Comparison of ENCODE assay signal across 1 cellular context in genomic region chr14:89429206-89430091, GRCh38.
TF ChIP-seq lines count a peak whose summit lies in the region.

No MANE protein-coding gene starts in this region.

TF ChIP-seq in HEK293, 187 proteins besides CTCF, POLR2A, EP300 and RAD21 (continued from another document):
- TF ChIP-seq PRDM4 (tag by site-specific recombination; IDR thresholded peaks at IDR 0.05) = peak; percentile 84
- TF ChIP-seq SP7 (tag by site-specific recombination; IDR thresholded peaks at IDR 0.05) = peak; percentile 90
- TF ChIP-seq ZNF324 (tag by site-specific recombination; IDR thresholded peaks at IDR 0.05) = 0 out of 2 replicates have a peak, but pooled peaks have one; percentile 50
- TF ChIP-seq FEZF1 (tag by site-specific recombination; IDR thresholded peaks at IDR 0.05) = peak; percentile 87
- no peak for TF ChIP-seq ZNF433 (tag by site-specific recombination; IDR thresholded peaks at IDR 0.05; ENCODE audit: low read depth)
- peak; percentile 69 for TF ChIP-seq PRDM10 (tag by site-specific recombination; IDR thresholded peaks at IDR 0.05)
- peak; percentile 34; the same call in 1 of the 2 replicates for TF ChIP-seq ZNF629 (tag by site-specific recombination; IDR thresholded peaks at IDR 0.05)
- TF ChIP-seq WT1 (tag by site-specific recombination; IDR thresholded peaks at IDR 0.05) = peak; percentile 62
- 0 out of 2 replicates have a peak, but pooled peaks have one; percentile 8 for TF ChIP-seq HOXD13 (CRISPR knock-in tag; IDR thresholded peaks at IDR 0.05; ENCODE audit: borderline replicate concordance)
- 0 out of 2 replicates have a peak, but pooled peaks have one; percentile 29 for TF ChIP-seq ZNF692 (tag by site-specific recombination; IDR thresholded peaks at IDR 0.05)
- TF ChIP-seq HIC1 (tag by site-specific recombination; IDR thresholded peaks at IDR 0.05) = peak; percentile 62
- 0 out of 2 replicates have a peak, but pooled peaks have one; percentile 15 for TF ChIP-seq ZBTB17 (tag by site-specific recombination; IDR thresholded peaks at IDR 0.05)
- TF ChIP-seq ZNF366 (tag by site-specific recombination; conservative IDR thresholded peaks at IDR 0.05) = peak; percentile 72
- 0 out of 2 replicates have a peak, but pooled peaks have one; percentile 37 for TF ChIP-seq ZNF488 (tag by site-specific recombination; IDR thresholded peaks at IDR 0.05)
- no peak for TF ChIP-seq ZNF548 (tag by site-specific recombination; IDR thresholded peaks at IDR 0.05)
- 0 out of 2 replicates have a peak, but pooled peaks have one; percentile 16 for TF ChIP-seq TRIM28 (IDR thresholded peaks at IDR 0.05; ENCODE audit: borderline replicate concordance, low read length)
- 0 out of 2 replicates have a peak, but pooled peaks have one; percentile 21 for TF ChIP-seq ZNF2 (tag by site-specific recombination; IDR thresholded peaks at IDR 0.05)
- TF ChIP-seq GLIS1 (tag by site-specific recombination; IDR thresholded peaks at IDR 0.05) = 0 out of 2 replicates have a peak, but pooled peaks have one; percentile 24
- no peak for TF ChIP-seq ZNF354C (tag by site-specific recombination; IDR thresholded peaks at IDR 0.05; ENCODE audit: borderline replicate concordance, low read depth)
- TF ChIP-seq ZNF24 (tag by site-specific recombination; IDR thresholded peaks at IDR 0.05) = peak; percentile 66; the same call in 1 of the 2 replicates
- TF ChIP-seq GLI2 (tag by site-specific recombination; IDR thresholded peaks at IDR 0.05; ENCODE audit: borderline replicate concordance, low read depth) = peak; percentile 63
- TF ChIP-seq ZBTB48 (tag by site-specific recombination; IDR thresholded peaks at IDR 0.05) = no peak
- TF ChIP-seq OSR2 (tag by site-specific recombination; IDR thresholded peaks at IDR 0.05) = peak; percentile 90
- TF ChIP-seq BCL11A (tag by site-specific recombination; IDR thresholded peaks at IDR 0.05; ENCODE audit: low read depth) = peak; percentile 40; the same call in 1 of the 2 replicates
- TF ChIP-seq ZEB2 (tag by site-specific recombination; IDR thresholded peaks at IDR 0.05) = peak; percentile 61
